ENCODE assay signal across 19 cellular contexts in genomic region chr2:127584047-127584446, GRCh38. TPM values are rescaled to one million over a fixed set of nuclear protein-coding genes. Genes with fewer than 3 reads are reported as not detected.
A peak's percentile ranks its signal among the peaks of the same experiment; 100 is the strongest.
DNase-seq lines count a peak whose midpoint lies in the region; ATAC-seq lines count a peak whose summit lies in the region.
"Had no signal": no experiment of that assay in that cellular context is flagged by ENCODE, and none has a peak within 500 bp of the region (broad histone marks: within the 10 kb centered on the region; RNA-seq: fewer than 3 reads in every experiment).

No MANE protein-coding gene starts in this region.

- no peak for ATAC-seq in activated CD8-positive, alpha-beta memory T cell treated with anti-CD3 and anti-CD28 coated beads, Interleukin-2, amount 10 ng/mL, durations not matched to agents 7 days and 5 days
- no peak for ATAC-seq in GM19023 (IDR thresholded peaks at IDR 0.05; ENCODE audit: unreplicated experiment)

- no peak overlapping the region for H3K4me3 ChIP-seq in H7 (ENCODE audit: insufficient read depth, low read depth, low read length)

- no peak overlapping the region for H3K27ac Mint-ChIP-seq in activated CD8-positive, alpha-beta memory T cell treated with anti-CD3 and anti-CD28 coated beads, Interleukin-2, amount 10 ng/mL, durations not matched to agents 7 days and 5 days
- H3K27ac Mint-ChIP-seq: CD14-positive monocyte had no signal

- DNase-seq in activated CD8-positive, alpha-beta memory T cell treated with anti-CD3 and anti-CD28 coated beads, Interleukin-2, amount 50 U/mL, for 48 hours = peak; percentile 37
- no peak for DNase-seq in activated CD8-positive, alpha-beta memory T cell treated with anti-CD3 and anti-CD28 coated beads, Interleukin-2, amount 10 ng/mL, durations not matched to agents 7 days and 5 days
- DNase-seq in H7 (peak; percentile 20), islet precursor cell (peak; percentile 34), posterior vena cava (ENCODE audit: low spot score) (peak; percentile 55), GF-D8 (lab: John Stamatoyannopoulos, UW) (no peak)
- DNase-seq in stimulated activated CD4-positive, alpha-beta T cell treated with anti-CD3 and anti-CD28 coated beads, Interleukin-4, amount 100 ng/mL, for 1 hour = no peak
- DNase-seq: 8988T, DMS79 treated with DMSO at 0.1 percent for 48 hours, GOT3, NCI-H1105 treated with DMSO at 0.1 percent for 48 hours, NCI-H1694, NCI-H2227 treated with DMSO at 0.1 percent for 48 hours, NCI-H510A treated with DMSO at 0.1 percent for 48 hours, NCI-H774, Right ventricle myocardium superior had no signal

- no peaks in the 10 kb centered on the region for H3K27me3 ChIP-seq in H7 (ENCODE audit: control insufficient read depth, insufficient read depth, low read length)

- no peaks in the 10 kb centered on the region for H3K9me3 Mint-ChIP-seq in activated CD8-positive, alpha-beta memory T cell treated with anti-CD3 and anti-CD28 coated beads, Interleukin-2, amount 10 ng/mL, durations not matched to agents 7 days and 5 days (ENCODE audit: low read depth)

- no peaks in the 10 kb centered on the region for H3K4me1 Mint-ChIP-seq in activated CD8-positive, alpha-beta memory T cell treated with anti-CD3 and anti-CD28 coated beads, Interleukin-2, amount 10 ng/mL, durations not matched to agents 7 days and 5 days

- intact Hi-C loops in posterior vena cava (cut with DNase I) = no loop called here

- H3K27me3 Mint-ChIP-seq in activated CD8-positive, alpha-beta memory T cell treated with anti-CD3 and anti-CD28 coated beads, Interleukin-2, amount 10 ng/mL, durations not matched to agents 7 days and 5 days = peaks cover 33% of the 10 kb centered on the region

- H3K4me3 Mint-ChIP-seq in activated CD8-positive, alpha-beta memory T cell treated with anti-CD3 and anti-CD28 coated beads, Interleukin-2, amount 10 ng/mL, durations not matched to agents 7 days and 5 days = no peak overlapping the region
- H3K4me3 Mint-ChIP-seq: CD14-positive monocyte had no signal

- CTCF ChIA-PET in activated CD8-positive, alpha-beta memory T cell treated with anti-CD3 and anti-CD28 coated beads, Interleukin-2, amount 10 ng/mL, durations not matched to agents 7 days and 5 days (lab: Charles Lee) = no interaction called here

- no peaks in the 10 kb centered on the region for H3K36me3 ChIP-seq in H7 (replicated peaks; ENCODE audit: control insufficient read depth, insufficient read depth, low read length)

- no peaks in the 10 kb centered on the region for H3K36me3 Mint-ChIP-seq in activated CD8-positive, alpha-beta memory T cell treated with anti-CD3 and anti-CD28 coated beads, Interleukin-2, amount 10 ng/mL, durations not matched to agents 7 days and 5 days
- H3K36me3 Mint-ChIP-seq: CD14-positive monocyte had no signal

RNA-seq across cellular contexts. Expression of gene MYO7B, which starts 48.6 kb away (rescaled TPM):
- total RNA-seq in activated CD8-positive, alpha-beta memory T cell treated with anti-CD3 and anti-CD28 coated beads, Interleukin-2, amount 10 ng/mL, durations not matched to agents 7 days and 5 days = under 1 TPM in 1 of 2 experiments, not detected in 1; 0.26 TPM
- total RNA-seq in H7 (2014; rRNA removed; shearing (Covaris generic)) = not detected in 2 replicates
- under 1 TPM; 0.67 to 0.79 TPM for total RNA-seq in posterior vena cava
- total RNA-seq: G401 had no signal

RNA-seq across cellular contexts. Expression of gene IWS1, which starts 57.8 kb away (rescaled TPM):
- total RNA-seq in activated CD8-positive, alpha-beta memory T cell treated with anti-CD3 and anti-CD28 coated beads, Interleukin-2, amount 10 ng/mL, durations not matched to agents 7 days and 5 days = 10 to 100 TPM; 53.2 to 55.1 TPM
- 66.4 and 85.8 TPM in 2 replicates for total RNA-seq in H7 (2014; rRNA removed; shearing (Covaris generic))
- 10 to 100 TPM; 31.0 to 35.4 TPM for total RNA-seq in posterior vena cava

Comparison
In these comparisons a context has a peak if more than half of its experiments do, and no peak if none do; other contexts are left out.
1. DNase-seq: peak in activated CD8-positive, alpha-beta memory T cell treated with anti-CD3 and anti-CD28 coated beads, Interleukin-2, amount 50 U/mL, for 48 hours (single experiment), H7 (single experiment), islet precursor cell (single experiment) and posterior vena cava (single experiment); none in activated CD8-positive, alpha-beta memory T cell treated with anti-CD3 and anti-CD28 coated beads, Interleukin-2, amount 10 ng/mL, durations not matched to agents 7 days and 5 days (single experiment), GF-D8 (single experiment) and stimulated activated CD4-positive, alpha-beta T cell treated with anti-CD3 and anti-CD28 coated beads, Interleukin-4, amount 100 ng/mL, for 1 hour (single experiment).